Comparison of ENCODE assay signal across 13 cellular contexts in genomic region chr1:27567183-27567526, GRCh38. TPM values are rescaled to one million over a fixed set of nuclear protein-coding genes. Genes with fewer than 3 reads are reported as not detected.
A peak's percentile ranks its signal among the peaks of the same experiment; 100 is the strongest.
DNase-seq lines count a peak whose midpoint lies in the region; ATAC-seq, FAIRE-seq and TF ChIP-seq lines count a peak whose summit lies in the region.
"Had no signal": no experiment of that assay in that cellular context is flagged by ENCODE, and none has a peak within 500 bp of the region (broad histone marks: within the 10 kb centered on the region; RNA-seq: fewer than 3 reads in every experiment).

No MANE protein-coding gene starts in this region.

- H3K4me2 ChIP-seq in neuronal stem cell (ENCODE audit: insufficient read depth, low read length, poor library complexity, severe bottlenecking) = peak overlapping the region; percentile 60

- no peak overlapping the region for H2AFZ ChIP-seq in neuronal stem cell (ENCODE audit: low read length)

- H4K8ac ChIP-seq in neuronal stem cell (ENCODE audit: low read depth, low read length) = no peak overlapping the region

- peak overlapping the region; percentile 73 for H3K9ac ChIP-seq in neuronal stem cell (ENCODE audit: low read depth, low read length, poor library complexity)

- peaks cover 24% of the 10 kb centered on the region for H3K79me1 ChIP-seq in neuronal stem cell (ENCODE audit: low read depth, low read length)

- H4K91ac ChIP-seq in neuronal stem cell (ENCODE audit: low read depth, low read length, poor library complexity) = no peak overlapping the region

- peak overlapping the region; percentile 97 for H2BK5ac ChIP-seq in neuronal stem cell (ENCODE audit: low read length)

- no peaks in the 10 kb centered on the region for H3K9me3 ChIP-seq in esophagus squamous epithelium
- H3K9me3 ChIP-seq in neuronal stem cell (replicated peaks in 1 of 2; ENCODE audit: control insufficient read depth in 2 of 2, insufficient read depth in 1 of 2, low read depth in 1 of 2, low read length in 2 of 2) = no peaks in the 10 kb centered on the region
- H3K9me3 ChIP-seq in upper lobe of right lung = no peaks in the 10 kb centered on the region
- H3K9me3 ChIP-seq in small intestine (ENCODE audit: control insufficient read depth, low read depth) = no peaks in the 10 kb centered on the region

- H2BK15ac ChIP-seq in neuronal stem cell (ENCODE audit: low read length) = peak overlapping the region; percentile 92

- peak overlapping the region; percentile 99 for H3K18ac ChIP-seq in neuronal stem cell (ENCODE audit: low read length)

- peaks cover 23 to 59% of the 10 kb centered on the region in 2 donors for H3K4me1 Mint-ChIP-seq in natural killer cell treated with Interleukin-12 subunit alpha and Interleukin-12 subunit beta and Interleukin-15 and Interleukin-18, amount 100 ng/mL, for 72 hours (ENCODE audit: low read depth in 2 of 2)

- H3K9me3 Mint-ChIP-seq in natural killer cell treated with Interleukin-12 subunit alpha and Interleukin-12 subunit beta and Interleukin-15 and Interleukin-18, amount 100 ng/mL, for 72 hours = no peaks in the 10 kb centered on the region
- H3K9me3 Mint-ChIP-seq: activated naive CD8-positive, alpha-beta T cell treated with anti-CD3 and anti-CD28 coated beads for 36 hours had no signal

- intact Hi-C loops in Right ventricle myocardium superior (cut with DNase I) (no loop called here), cardiac septum (cut with DNase I) (no loop called here), esophagus squamous epithelium (cut with DNase I) (no loop called here), upper lobe of right lung (cut with DNase I) (no loop called here)

- peak overlapping the region; percentile 45 for H3K23ac ChIP-seq in neuronal stem cell (ENCODE audit: low read depth, low read length, poor library complexity)

- no peak for ATAC-seq in Right ventricle myocardium superior (ENCODE audit: poor library complexity)
- no peak for ATAC-seq in upper lobe of right lung
- no peak for ATAC-seq in GM21423 (IDR thresholded peaks at IDR 0.05; ENCODE audit: unreplicated experiment)
- no peak for ATAC-seq in natural killer cell treated with Interleukin-12 subunit alpha and Interleukin-12 subunit beta and Interleukin-15 and Interleukin-18, amount 100 ng/mL, for 72 hours
- ATAC-seq: GM12878 had no signal

- no peak overlapping the region for H3K4me3 Mint-ChIP-seq in natural killer cell treated with Interleukin-12 subunit alpha and Interleukin-12 subunit beta and Interleukin-15 and Interleukin-18, amount 100 ng/mL, for 72 hours
- H3K4me3 Mint-ChIP-seq: activated naive CD8-positive, alpha-beta T cell treated with anti-CD3 and anti-CD28 coated beads for 36 hours had no signal

- H3K4me3 ChIP-seq in esophagus squamous epithelium = no peak overlapping the region
- H3K4me3 ChIP-seq in neuronal stem cell (ENCODE audit: low read length in 2 of 2) = peak overlapping the region in 1 of 2 donors; percentile 16
- no peak overlapping the region for H3K4me3 ChIP-seq in upper lobe of right lung
- no peak overlapping the region for H3K4me3 ChIP-seq in small intestine (ENCODE audit: low read depth in 1 of 2, low read length in 2 of 2)
- H3K4me3 ChIP-seq: GM12878 had no signal

- peaks cover 87 to 100% (median 89%) of the 10 kb centered on the region in 3 donors for H3K4me1 ChIP-seq in esophagus squamous epithelium
- peaks cover 78 to 89% of the 10 kb centered on the region in 2 donors for H3K4me1 ChIP-seq in neuronal stem cell (ENCODE audit: control insufficient read depth in 2 of 2, insufficient read depth in 1 of 2, low read depth in 1 of 2, low read length in 2 of 2)
- peaks cover 79% of the 10 kb centered on the region for H3K4me1 ChIP-seq in upper lobe of right lung
- H3K4me1 ChIP-seq in small intestine (ENCODE audit: control insufficient read depth in 2 of 2, insufficient read depth in 1 of 2, low read depth in 1 of 2, low read length in 1 of 2) = peaks cover 10 to 15% of the 10 kb centered on the region in 2 donors

- H2BK12ac ChIP-seq in neuronal stem cell (ENCODE audit: low read length) = peak overlapping the region; percentile 94

- H3K36me3 ChIP-seq in esophagus squamous epithelium (peaks cover 0 to 17% (median 0%) of the 10 kb centered on the region in 3 donors), neuronal stem cell (replicated peaks in 1 of 2; ENCODE audit: control insufficient read depth in 2 of 2, insufficient read depth in 2 of 2, low read length in 2 of 2) (peaks cover 2 to 6% of the 10 kb centered on the region in 2 donors), upper lobe of right lung (no peaks in the 10 kb centered on the region), small intestine (ENCODE audit: control insufficient read depth in 2 of 2, insufficient read depth in 2 of 2, low read length in 2 of 2) (no peaks in the 10 kb centered on the region)

- H3K36me3 Mint-ChIP-seq in natural killer cell treated with Interleukin-12 subunit alpha and Interleukin-12 subunit beta and Interleukin-15 and Interleukin-18, amount 100 ng/mL, for 72 hours = no peaks in the 10 kb centered on the region
- H3K36me3 Mint-ChIP-seq: activated naive CD8-positive, alpha-beta T cell treated with anti-CD3 and anti-CD28 coated beads for 36 hours had no signal

- peak; percentile 28 for DNase-seq in Right ventricle myocardium superior
- DNase-seq in cardiac septum (ENCODE audit: low spot score) = no peak
- DNase-seq in esophagus squamous epithelium (lab: John Stamatoyannopoulos, UW) = no peak
- DNase-seq in neuronal stem cell (ENCODE audit: low spot score) = peak; percentile 93
- no peak for DNase-seq in upper lobe of right lung
- DNase-seq in small intestine = no peak
- no peak for DNase-seq in natural killer cell treated with Interleukin-12 subunit alpha and Interleukin-12 subunit beta and Interleukin-15 and Interleukin-18, amount 100 ng/mL, for 72 hours (ENCODE audit: low spot score)
- DNase-seq: activated naive CD8-positive, alpha-beta T cell treated with anti-CD3 and anti-CD28 coated beads for 36 hours; DMS53; effector CD4-positive, alpha-beta T cell had no signal

- TF ChIP-seq CTCF in esophagus squamous epithelium (IDR thresholded peaks at IDR 0.05) (no peak), upper lobe of right lung (IDR thresholded peaks at IDR 0.05) (no peak)

- H2BK120ac ChIP-seq in neuronal stem cell (ENCODE audit: low read depth, low read length) = peak overlapping the region; percentile 91

- no peak overlapping the region for H3K4ac ChIP-seq in neuronal stem cell (ENCODE audit: low read length)

- H3K27ac ChIP-seq in esophagus squamous epithelium = peak overlapping the region; percentile 89 to 97 (median 96)
- peak overlapping the region; percentile 100 for H3K27ac ChIP-seq in neuronal stem cell (replicated peaks; ENCODE audit: low read length)
- peak overlapping the region; percentile 36 for H3K27ac ChIP-seq in upper lobe of right lung
- no peak overlapping the region for H3K27ac ChIP-seq in small intestine (ENCODE audit: low read depth in 1 of 2, low read length in 1 of 2)

- no peak overlapping the region for H3K27ac Mint-ChIP-seq in natural killer cell treated with Interleukin-12 subunit alpha and Interleukin-12 subunit beta and Interleukin-15 and Interleukin-18, amount 100 ng/mL, for 72 hours
- H3K27ac Mint-ChIP-seq: activated naive CD8-positive, alpha-beta T cell treated with anti-CD3 and anti-CD28 coated beads for 36 hours had no signal

- no peaks in the 10 kb centered on the region for H3K27me3 Mint-ChIP-seq in natural killer cell treated with Interleukin-12 subunit alpha and Interleukin-12 subunit beta and Interleukin-15 and Interleukin-18, amount 100 ng/mL, for 72 hours
- H3K27me3 Mint-ChIP-seq: activated naive CD8-positive, alpha-beta T cell treated with anti-CD3 and anti-CD28 coated beads for 36 hours had no signal

- H3K27me3 ChIP-seq in esophagus squamous epithelium (no peaks in the 10 kb centered on the region), neuronal stem cell (ENCODE audit: control insufficient read depth in 3 of 3, insufficient read depth in 3 of 3, low read depth in 1 of 3, low read length in 3 of 3) (no peaks in the 10 kb centered on the region), upper lobe of right lung (no peaks in the 10 kb centered on the region), small intestine (ENCODE audit: control insufficient read depth in 2 of 2, insufficient read depth in 2 of 2, low read length in 2 of 2) (no peaks in the 10 kb centered on the region)

- H2AK5ac ChIP-seq in neuronal stem cell (ENCODE audit: low read depth, low read length) = peak overlapping the region; percentile 99

- no peak for TF ChIP-seq POLR2A in esophagus squamous epithelium (IDR thresholded peaks at IDR 0.05)

- no peak for FAIRE-seq in small intestine (lab: Jason Lieb, UNC)
- FAIRE-seq: GM12878, RCC 7860 had no signal

- H3K14ac ChIP-seq in neuronal stem cell (ENCODE audit: low read length) = peak overlapping the region; percentile 94

- 70% methylated on average over 13 of the region's 15 CpGs; no CpG with 5 or more reads in 1 of the 2 donors for WGBS in esophagus squamous epithelium, 2 donors
- WGBS in neuronal stem cell (ENCODE audit: extremely low coverage in 2 of 2, insufficient read length in 2 of 2, insufficient replicate concordance in 1 of 2), 2 donors = no CpG with 5 or more reads among the region's 15 CpGs
- WGBS in small intestine, 3 donors = 76 to 93% (median 91%) methylated on average over 14 to 15 of the region's 15 CpGs

RNA-seq across cellular contexts. Expression of gene AHDC1, which starts 36.8 kb away (rescaled TPM):
- total RNA-seq in Right ventricle myocardium superior (47.4 TPM), cardiac septum (57.7 TPM), esophagus squamous epithelium (100 to 1,000 TPM in 1 of 4 donors, 10 to 100 TPM in 3; 22.2 to 112 (median 30.6) TPM), upper lobe of right lung (34.2 TPM)
- 22.9 TPM for polyA plus RNA-seq in neuronal stem cell (2013, experiment 1 of 2)
- polyA plus RNA-seq in neuronal stem cell (2013, experiment 2 of 2) = 22.9 TPM
- polyA plus RNA-seq in small intestine = 1 to 10 TPM; 3.5 to 8.7 (median 5.1) TPM
- total RNA-seq in natural killer cell treated with Interleukin-12 subunit alpha and Interleukin-12 subunit beta and Interleukin-15 and Interleukin-18, amount 100 ng/mL, for 72 hours = 10 to 100 TPM; 38.8 to 42.9 TPM

Comparison
In these comparisons a context has a peak if more than half of its experiments do, and no peak if none do; other contexts are left out.
1. DNase-seq: peak in Right ventricle myocardium superior (single experiment) and neuronal stem cell (single experiment); none in cardiac septum (single experiment), esophagus squamous epithelium (single experiment), upper lobe of right lung (single experiment), small intestine (single experiment) and natural killer cell treated with Interleukin-12 subunit alpha and Interleukin-12 subunit beta and Interleukin-15 and Interleukin-18, amount 100 ng/mL, for 72 hours (single experiment).
2. H3K27ac ChIP-seq: peak in esophagus squamous epithelium (4 of 4), neuronal stem cell (single experiment) and upper lobe of right lung (single experiment); none in small intestine (0 of 2).